ENCODE assay signal across 27 cellular contexts in genomic region chr3:32837366-32837765, GRCh38. TPM values are rescaled to one million over a fixed set of nuclear protein-coding genes. Genes with fewer than 3 reads are reported as not detected.
"Had no signal": no experiment of that assay in that cellular context is flagged by ENCODE, and none has a peak within 500 bp of the region (broad histone marks: within the 10 kb centered on the region; RNA-seq: fewer than 3 reads in every experiment).

No MANE protein-coding gene starts in this region.

- H3K4me3 Mint-ChIP-seq: activated CD4-positive, alpha-beta memory T cell treated with anti-CD3 and anti-CD28 coated beads for 36 hours; activated CD8-positive, alpha-beta memory T cell treated with anti-CD3 and anti-CD28 coated beads, Interleukin-2, amount 10 ng/mL, durations not matched to agents 7 days and 5 days; activated naive CD8-positive, alpha-beta T cell treated with anti-CD3 and anti-CD28 coated beads, Interleukin-2, amount 10 ng/mL, durations not matched to agents 7 days and 5 days; activated T-helper 17 cell treated with anti-CD3 and anti-CD28 coated beads, Interleukin-2, amount 50 U/mL, for 72 hours; effector memory CD8-positive, alpha-beta T cell; naive B cell; T-helper 2 cell treated with Interferon-gamma antibody and Interleukin-4, amounts not matched to agents 5 μg/mL and 100 μg/mL, for 36 hours had no signal

- DNase-seq: activated CD4-positive, alpha-beta memory T cell treated with anti-CD3 and anti-CD28 coated beads for 36 hours; activated CD4-positive, alpha-beta T cell treated with anti-CD3 and anti-CD28 coated beads for 4 hours; activated CD8-positive, alpha-beta memory T cell treated with anti-CD3 and anti-CD28 coated beads, Interleukin-2, amount 10 ng/mL, durations not matched to agents 7 days and 5 days; activated naive CD4-positive, alpha-beta T cell treated with Interleukin-2 at 50 U/mL for 16 hours; activated naive CD8-positive, alpha-beta T cell treated with anti-CD3 and anti-CD28 coated beads, Interleukin-2, amount 10 ng/mL, durations not matched to agents 7 days and 5 days; amygdala; body of pancreas; dermis blood vessel endothelial cell; effector memory CD8-positive, alpha-beta T cell; foreskin fibroblast; left ventricle myocardium inferior; mammary epithelial cell; mucosa of descending colon; naive B cell; pancreas; spleen; stimulated activated CD8-positive, alpha-beta memory T cell treated with anti-CD3 and anti-CD28 coated beads, Interleukin-4, amount 100 ng/mL, for 48 hours; stimulated activated naive CD4-positive, alpha-beta T cell; thyroid gland; uterus had no signal

- H3K9me3 Mint-ChIP-seq: activated CD4-positive, alpha-beta memory T cell treated with anti-CD3 and anti-CD28 coated beads for 36 hours; activated naive CD8-positive, alpha-beta T cell treated with anti-CD3 and anti-CD28 coated beads, Interleukin-2, amount 10 ng/mL, durations not matched to agents 7 days and 5 days; activated T-helper 17 cell treated with anti-CD3 and anti-CD28 coated beads, Interleukin-2, amount 50 U/mL, for 72 hours; effector memory CD8-positive, alpha-beta T cell; naive B cell; T-helper 2 cell treated with Interferon-gamma antibody and Interleukin-4, amounts not matched to agents 5 μg/mL and 100 μg/mL, for 36 hours had no signal

- H3K4me1 Mint-ChIP-seq: activated T-helper 17 cell treated with anti-CD3 and anti-CD28 coated beads, Interleukin-2, amount 50 U/mL, for 72 hours had no signal

- ATAC-seq: activated CD8-positive, alpha-beta memory T cell treated with anti-CD3 and anti-CD28 coated beads, Interleukin-2, amount 10 ng/mL, durations not matched to agents 7 days and 5 days; activated T-helper 17 cell treated with anti-CD3 and anti-CD28 coated beads, Interleukin-2, amount 50 U/mL, for 72 hours; body of pancreas; effector memory CD8-positive, alpha-beta T cell; mucosa of descending colon; pancreas had no signal

- H3K27me3 ChIP-seq: body of pancreas, hepatocyte, pancreas, thyroid gland had no signal

- H2AFZ ChIP-seq: hepatocyte had no signal

- H3K36me3 ChIP-seq: left ventricle myocardium inferior, neutrophil, pancreas, spleen, thyroid gland, uterus had no signal

- H3K36me3 Mint-ChIP-seq: activated CD4-positive, alpha-beta memory T cell treated with anti-CD3 and anti-CD28 coated beads for 36 hours; activated CD8-positive, alpha-beta memory T cell treated with anti-CD3 and anti-CD28 coated beads, Interleukin-2, amount 10 ng/mL, durations not matched to agents 7 days and 5 days; activated naive CD8-positive, alpha-beta T cell treated with anti-CD3 and anti-CD28 coated beads, Interleukin-2, amount 10 ng/mL, durations not matched to agents 7 days and 5 days; naive B cell had no signal

- H3K4me2 ChIP-seq: hepatocyte had no signal

- H3K4me3 ChIP-seq: body of pancreas, hepatocyte, left ventricle myocardium inferior, mucosa of descending colon, pancreas, spleen, thyroid gland, uterus had no signal

- H3K27ac ChIP-seq: body of pancreas, epithelial cell of prostate, hepatocyte, left ventricle myocardium inferior, neutrophil, pancreas, spleen, thyroid gland, uterus had no signal

- H3K4me1 ChIP-seq: left ventricle myocardium inferior, thyroid gland, uterus had no signal

- H3K9me3 ChIP-seq: body of pancreas, left ventricle myocardium inferior, mucosa of descending colon, neutrophil, pancreas, spleen, thyroid gland, uterus had no signal

- H3K27ac Mint-ChIP-seq: activated CD4-positive, alpha-beta memory T cell treated with anti-CD3 and anti-CD28 coated beads for 36 hours; activated CD8-positive, alpha-beta memory T cell treated with anti-CD3 and anti-CD28 coated beads, Interleukin-2, amount 10 ng/mL, durations not matched to agents 7 days and 5 days; activated naive CD8-positive, alpha-beta T cell treated with anti-CD3 and anti-CD28 coated beads, Interleukin-2, amount 10 ng/mL, durations not matched to agents 7 days and 5 days; activated T-helper 17 cell treated with anti-CD3 and anti-CD28 coated beads, Interleukin-2, amount 50 U/mL, for 72 hours; effector memory CD8-positive, alpha-beta T cell; T-helper 2 cell treated with Interferon-gamma antibody and Interleukin-4, amounts not matched to agents 5 μg/mL and 100 μg/mL, for 36 hours had no signal

RNA-seq across cellular contexts. Expression of gene TRIM71, which starts 19.6 kb away (rescaled TPM):
- total RNA-seq: activated naive CD8-positive, alpha-beta T cell treated with anti-CD3 and anti-CD28 coated beads, Interleukin-2, amount 10 ng/mL, durations not matched to agents 7 days and 5 days; body of pancreas; cardiac septum; dermis blood vessel endothelial cell; glomerular endothelial cell; left ventricle myocardium inferior; mucosa of descending colon had no signal
